Comparison of ENCODE assay signal across 8 cellular contexts in the genomic region with DNA sequence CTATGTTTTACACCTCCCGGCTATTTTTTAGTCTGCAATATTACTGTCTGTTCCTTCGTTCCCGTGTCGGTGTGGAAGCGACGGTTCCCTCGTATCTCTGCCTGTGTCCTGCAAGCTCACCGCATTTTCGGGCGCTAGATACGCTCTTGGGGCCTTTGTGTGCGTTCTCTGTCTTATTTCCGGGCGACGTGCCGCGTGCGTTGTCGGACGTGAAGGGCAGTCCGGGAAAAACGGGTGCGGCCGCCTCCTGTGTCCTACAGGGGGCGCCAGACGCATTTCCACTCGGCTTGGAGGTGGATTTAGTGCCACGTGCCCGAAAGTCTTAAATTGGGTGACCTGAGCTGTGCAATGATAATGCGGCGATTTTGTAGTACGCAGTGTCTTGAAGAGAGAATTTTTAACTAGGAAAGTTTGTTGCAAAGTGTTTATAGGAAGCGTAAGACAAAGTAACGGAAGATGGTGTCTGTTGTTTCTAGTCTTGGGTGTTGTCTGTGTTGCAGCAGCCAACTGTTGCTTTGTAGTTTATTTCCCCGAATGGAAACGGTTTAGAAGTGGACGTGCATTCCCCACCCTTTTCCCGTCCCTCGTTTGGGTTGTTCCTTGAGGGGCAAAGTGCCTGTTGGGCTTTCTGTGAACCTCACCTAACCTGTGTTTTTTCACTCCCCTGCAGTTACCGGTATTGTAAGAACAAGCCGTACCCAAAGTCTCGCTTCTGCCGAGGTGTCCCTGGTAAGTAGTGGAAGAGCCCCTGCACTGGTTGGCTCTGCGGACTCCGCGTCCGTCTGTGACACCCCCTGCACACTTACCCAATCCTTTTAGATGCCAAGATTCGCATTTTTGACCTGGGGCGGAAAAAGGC.
DNase-seq lines count a peak whose midpoint lies in the region; FAIRE-seq and TF ChIP-seq lines count a peak whose summit lies in the region.

No MANE protein-coding gene starts in this region.

- FAIRE-seq in HTR-8/SVneo (lab: Jason Lieb, UNC): no peak

- no peak for TF ChIP-seq POLR2A in erythroblast (IDR thresholded peaks at IDR 0.05; ENCODE audit: low read length)

- no peaks in the 10 kb centered on the region for H3K9me3 Mint-ChIP-seq in activated T-cell treated with anti-CD3 and anti-CD28 coated beads, Interleukin-2, amount 50 U/mL, for 24 hours

- H3K27ac Mint-ChIP-seq in activated T-cell treated with anti-CD3 and anti-CD28 coated beads, Interleukin-2, amount 50 U/mL, for 24 hours: peak overlapping the region; percentile 99

- H3K9ac ChIP-seq in HUES48 (ENCODE audit: low read depth, low read length): peak overlapping the region; percentile 96
- peak overlapping the region; percentile 97 for H3K9ac ChIP-seq in OCI-LY3 (ENCODE audit: low read length)
- peak overlapping the region; percentile 97 to 99 for H3K9ac ChIP-seq in mucosa of rectum (ENCODE audit: low read depth in 1 of 2, low read length in 2 of 2)

- peaks cover 10% of the 10 kb centered on the region for H3K27me3 Mint-ChIP-seq in activated T-cell treated with anti-CD3 and anti-CD28 coated beads, Interleukin-2, amount 50 U/mL, for 24 hours

- no peaks in the 10 kb centered on the region for H3K27me3 ChIP-seq in HUES48 (ENCODE audit: control insufficient read depth, insufficient read depth, low read length)
- no peaks in the 10 kb centered on the region for H3K27me3 ChIP-seq in OCI-LY3 (ENCODE audit: low read depth, low read length)
- no peaks in the 10 kb centered on the region for H3K27me3 ChIP-seq in mucosa of rectum (ENCODE audit: control insufficient read depth in 2 of 2, insufficient read depth in 2 of 2, low read length in 2 of 2)

- TF ChIP-seq CTCF in GM12875 (IDR thresholded peaks at IDR 0.05; ENCODE audit: borderline replicate concordance, insufficient read depth, low read depth, low read length) (peak; percentile 69), OCI-LY3 (IDR thresholded peaks at IDR 0.05; ENCODE audit: low read depth, low read length) (peak; percentile 72)

- H3K36me3 Mint-ChIP-seq in activated T-cell treated with anti-CD3 and anti-CD28 coated beads, Interleukin-2, amount 50 U/mL, for 24 hours (ENCODE audit: low read depth): peaks cover 47% of the 10 kb centered on the region

- H3K36me3 ChIP-seq in HUES48 (ENCODE audit: control insufficient read depth, insufficient read depth, low read length) (peaks cover 20% of the 10 kb centered on the region), OCI-LY3 (replicated peaks; ENCODE audit: low read depth, low read length) (peaks cover 27% of the 10 kb centered on the region), mucosa of rectum (ENCODE audit: control insufficient read depth in 2 of 2, insufficient read depth in 2 of 2, low read length in 2 of 2) (peaks cover 19 to 24% of the 10 kb centered on the region in 2 donors)

- no peaks in the 10 kb centered on the region for H3K4me1 ChIP-seq in HUES48 (ENCODE audit: control insufficient read depth, insufficient read depth, low read length)
- peaks cover 11% of the 10 kb centered on the region for H3K4me1 ChIP-seq in OCI-LY3 (ENCODE audit: low read length)
- H3K4me1 ChIP-seq in mucosa of rectum (ENCODE audit: control insufficient read depth in 2 of 2, insufficient read depth in 2 of 2, low read length in 2 of 2): peaks cover 9 to 12% of the 10 kb centered on the region in 2 donors

- peaks cover 26% of the 10 kb centered on the region for H3K79me2 ChIP-seq in OCI-LY3 (ENCODE audit: low read length)

- H3K4me2 ChIP-seq in OCI-LY3 (ENCODE audit: low read length): peak overlapping the region; percentile 100

- H3K9me3 ChIP-seq in HUES48 (ENCODE audit: control insufficient read depth, insufficient read depth, low read length) (peaks cover 16% of the 10 kb centered on the region), OCI-LY3 (ENCODE audit: insufficient read depth, low read length) (no peaks in the 10 kb centered on the region), mucosa of rectum (ENCODE audit: control insufficient read depth in 2 of 2, low read length in 2 of 2) (no peaks in the 10 kb centered on the region)

- H3K4me3 ChIP-seq in GM12875 (ENCODE audit: low read depth, low read length) (peak overlapping the region; percentile 85), HUES48 (ENCODE audit: low read depth, low read length) (peak overlapping the region; percentile 79), OCI-LY3 (ENCODE audit: low read length) (peak overlapping the region; percentile 92), mucosa of rectum (ENCODE audit: low read length in 2 of 2) (peak overlapping the region; percentile 88 to 92)

- H2AFZ ChIP-seq in OCI-LY3 (ENCODE audit: low read depth, low read length): no peak overlapping the region

- peaks cover 11% of the 10 kb centered on the region; the same call in 1 of the 2 replicates for H4K20me1 ChIP-seq in OCI-LY3 (ENCODE audit: insufficient read depth, low read length)

- peak; percentile 84 for DNase-seq in activated T-cell treated with anti-CD3 and anti-CD28 coated beads, Interleukin-2, amount 50 U/mL, for 24 hours
- DNase-seq in erythroblast (lab: John Stamatoyannopoulos, UW) (peak; percentile 90 to 93), HTR-8/SVneo (ENCODE audit: insufficient read length, low spot score) (no peak)
- DNase-seq in stimulated activated CD8-positive, alpha-beta memory T cell treated with anti-CD3 and anti-CD28 coated beads, Interleukin-4, amount 100 ng/mL, for 4 hours (ENCODE audit: low read depth in 2 of 2, low spot score in 1 of 2): peak; percentile 60 to 64

- peaks cover 8% of the 10 kb centered on the region for H3K4me1 Mint-ChIP-seq in activated T-cell treated with anti-CD3 and anti-CD28 coated beads, Interleukin-2, amount 50 U/mL, for 24 hours (ENCODE audit: low read depth)

- peak overlapping the region; percentile 89 for H3K4me3 Mint-ChIP-seq in activated T-cell treated with anti-CD3 and anti-CD28 coated beads, Interleukin-2, amount 50 U/mL, for 24 hours

- H3K27ac ChIP-seq in HUES48 (ENCODE audit: low read depth, low read length) (peak overlapping the region; percentile 96), OCI-LY3 (ENCODE audit: low read length) (peak overlapping the region; percentile 92), mucosa of rectum (ENCODE audit: low read depth in 2 of 2, low read length in 2 of 2) (peak overlapping the region; percentile 99)
